In genomic region chr11:17012712-17013547, GRCh38 we compare ENCODE assay signal across 9 cellular contexts.
DNase-seq lines count a peak whose midpoint lies in the region; ATAC-seq, FAIRE-seq and TF ChIP-seq lines count a peak whose summit lies in the region.
"Had no signal": no experiment of that assay in that cellular context is flagged by ENCODE, and none has a peak within 500 bp of the region (broad histone marks: within the 10 kb centered on the region; RNA-seq: fewer than 3 reads in every experiment).

No MANE protein-coding gene starts in this region.

- no peaks in the 10 kb centered on the region for H3K27me3 ChIP-seq in RWPE2 (ENCODE audit: insufficient read depth, poor library complexity, severe bottlenecking)

- FAIRE-seq in H54 (lab: Jason Lieb, UNC), result peak; percentile 88
- FAIRE-seq: K562 had no signal

- DNase-seq in H54 (ENCODE audit: insufficient read length, low spot score), result peak; percentile 100
- DNase-seq in RWPE2 (ENCODE audit: low spot score), result peak; percentile 91
- DNase-seq in head of caudate nucleus, result peak in 40 of 42 donors; percentile 20 to 77 (median 44)
- DNase-seq in pons (ENCODE audit: low spot score), result peak; percentile 12
- no peak for DNase-seq in SHP77 (lab: John Stamatoyannopoulos, UW)
- no peak for DNase-seq in HEK293T (ENCODE audit: extremely low spot score)

- H3K4me1 ChIP-seq in RWPE2 (ENCODE audit: insufficient read depth, poor library complexity, severe bottlenecking), result peaks cover 13% of the 10 kb centered on the region

- TF ChIP-seq CTCF in RWPE2 (IDR thresholded peaks at IDR 0.05; ENCODE audit: poor library complexity, severe bottlenecking), result no peak

- no peaks in the 10 kb centered on the region for H3K9me3 ChIP-seq in RWPE2 (ENCODE audit: severe bottlenecking)

- POLR2A ChIA-PET in HEK293T (lab: Yijun Ruan, JAX), result interaction anchor here (1.2 to 1.6 kb wide), 2 partner anchors 17 to 65 kb away, joined by 3 to 5 read pairs; partner anchors contain the start of gene RPS13

- CTCF ChIA-PET in HEK293T (lab: Yijun Ruan, JAX), result no interaction called here

- no peaks in the 10 kb centered on the region for H3K36me3 ChIP-seq in RWPE2 (ENCODE audit: low read depth)

- peak; percentile 91 for ATAC-seq in RWPE2 (ENCODE audit: low read depth)
- no peak for ATAC-seq in GM18861 (IDR thresholded peaks at IDR 0.05; ENCODE audit: unreplicated experiment)
- no peak for ATAC-seq in HG03045 (IDR thresholded peaks at IDR 0.05; ENCODE audit: unreplicated experiment)
- ATAC-seq: K562 had no signal

- intact Hi-C loops in head of caudate nucleus (cut with DNase I), result loop anchor here (10.0 kb wide), 1 partner anchor 68 kb away; no protein-coding TSS in a partner anchor

- TF ChIP-seq POLR2A in H54 (IDR thresholded peaks at IDR 0.05; ENCODE audit: low read depth, low read length), result no peak

- peak overlapping the region; percentile 79 for H3K27ac ChIP-seq in RWPE2 (ENCODE audit: poor library complexity, severe bottlenecking)

- peak overlapping the region; percentile 35 for H3K4me3 ChIP-seq in RWPE2 (ENCODE audit: severe bottlenecking)
- H3K4me3 ChIP-seq: K562 had no signal

TF ChIP-seq in HEK293T, 16 proteins besides CTCF, POLR2A, EP300 and RAD21:
- TF ChIP-seq TARDBP (IDR thresholded peaks at IDR 0.05), result no peak
- no peak for TF ChIP-seq FOXA1 (IDR thresholded peaks at IDR 0.05)
- no peak for TF ChIP-seq ZNF384 (IDR thresholded peaks at IDR 0.05)
- TF ChIP-seq L3MBTL2 (conservative IDR thresholded peaks at IDR 0.05), result no peak
- TF ChIP-seq SUZ12 (IDR thresholded peaks at IDR 0.05), result no peak
- TF ChIP-seq CTBP1 (IDR thresholded peaks at IDR 0.05; ENCODE audit: borderline replicate concordance), result no peak
- no peak for TF ChIP-seq LEF1 (IDR thresholded peaks at IDR 0.05; ENCODE audit: borderline replicate concordance)
- no peak for TF ChIP-seq ARNT (IDR thresholded peaks at IDR 0.05)
- TF ChIP-seq FOXK2 (IDR thresholded peaks at IDR 0.05), result no peak

Comparison
In these comparisons a context has a peak if more than half of its experiments do, and no peak if none do; other contexts are left out.
1. DNase-seq: peak in H54 (single experiment), RWPE2 (single experiment), head of caudate nucleus (40 of 42) and pons (single experiment); none in SHP77 (0 of 2) and HEK293T (single experiment).